In genomic region chr20:64238115-64238825, GRCh38 we compare ENCODE assay signal across 1 cellular context.
TF ChIP-seq lines count a peak whose summit lies in the region.

No MANE protein-coding gene starts in this region.

TF ChIP-seq in HepG2, 621 proteins besides CTCF, POLR2A, EP300 and RAD21 (continued from another document and continues in another):
- TF ChIP-seq, protein P1, sequence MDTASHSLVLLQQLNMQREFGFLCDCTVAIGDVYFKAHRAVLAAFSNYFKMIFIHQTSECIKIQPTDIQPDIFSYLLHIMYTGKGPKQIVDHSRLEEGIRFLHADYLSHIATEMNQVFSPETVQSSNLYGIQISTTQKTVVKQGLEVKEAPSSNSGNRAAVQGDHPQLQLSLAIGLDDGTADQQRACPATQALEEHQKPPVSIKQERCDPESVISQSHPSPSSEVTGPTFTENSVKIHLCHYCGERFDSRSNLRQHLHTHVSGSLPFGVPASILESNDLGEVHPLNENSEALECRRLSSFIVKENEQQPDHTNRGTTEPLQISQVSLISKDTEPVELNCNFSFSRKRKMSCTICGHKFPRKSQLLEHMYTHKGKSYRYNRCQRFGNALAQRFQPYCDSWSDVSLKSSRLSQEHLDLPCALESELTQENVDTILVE (CRISPR knock-in tag; IDR thresholded peaks at IDR 0.05) = peak; percentile 56; the same call in 1 of the 2 replicates
- peak; percentile 66; the same call in 1 of the 2 replicates for TF ChIP-seq MNT (IDR thresholded peaks at IDR 0.05)
- TF ChIP-seq RARA (CRISPR knock-in tag; IDR thresholded peaks at IDR 0.05) = peak; percentile 90
- TF ChIP-seq, protein P2, sequence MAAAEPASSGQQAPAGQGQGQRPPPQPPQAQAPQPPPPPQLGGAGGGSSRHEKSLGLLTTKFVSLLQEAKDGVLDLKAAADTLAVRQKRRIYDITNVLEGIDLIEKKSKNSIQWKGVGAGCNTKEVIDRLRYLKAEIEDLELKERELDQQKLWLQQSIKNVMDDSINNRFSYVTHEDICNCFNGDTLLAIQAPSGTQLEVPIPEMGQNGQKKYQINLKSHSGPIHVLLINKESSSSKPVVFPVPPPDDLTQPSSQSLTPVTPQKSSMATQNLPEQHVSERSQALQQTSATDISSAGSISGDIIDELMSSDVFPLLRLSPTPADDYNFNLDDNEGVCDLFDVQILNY (CRISPR knock-in tag; conservative IDR thresholded peaks at IDR 0.05) = no peak
- TF ChIP-seq NKX3-1 (CRISPR knock-in tag; IDR thresholded peaks at IDR 0.05) = no peak
- TF ChIP-seq, protein P3, sequence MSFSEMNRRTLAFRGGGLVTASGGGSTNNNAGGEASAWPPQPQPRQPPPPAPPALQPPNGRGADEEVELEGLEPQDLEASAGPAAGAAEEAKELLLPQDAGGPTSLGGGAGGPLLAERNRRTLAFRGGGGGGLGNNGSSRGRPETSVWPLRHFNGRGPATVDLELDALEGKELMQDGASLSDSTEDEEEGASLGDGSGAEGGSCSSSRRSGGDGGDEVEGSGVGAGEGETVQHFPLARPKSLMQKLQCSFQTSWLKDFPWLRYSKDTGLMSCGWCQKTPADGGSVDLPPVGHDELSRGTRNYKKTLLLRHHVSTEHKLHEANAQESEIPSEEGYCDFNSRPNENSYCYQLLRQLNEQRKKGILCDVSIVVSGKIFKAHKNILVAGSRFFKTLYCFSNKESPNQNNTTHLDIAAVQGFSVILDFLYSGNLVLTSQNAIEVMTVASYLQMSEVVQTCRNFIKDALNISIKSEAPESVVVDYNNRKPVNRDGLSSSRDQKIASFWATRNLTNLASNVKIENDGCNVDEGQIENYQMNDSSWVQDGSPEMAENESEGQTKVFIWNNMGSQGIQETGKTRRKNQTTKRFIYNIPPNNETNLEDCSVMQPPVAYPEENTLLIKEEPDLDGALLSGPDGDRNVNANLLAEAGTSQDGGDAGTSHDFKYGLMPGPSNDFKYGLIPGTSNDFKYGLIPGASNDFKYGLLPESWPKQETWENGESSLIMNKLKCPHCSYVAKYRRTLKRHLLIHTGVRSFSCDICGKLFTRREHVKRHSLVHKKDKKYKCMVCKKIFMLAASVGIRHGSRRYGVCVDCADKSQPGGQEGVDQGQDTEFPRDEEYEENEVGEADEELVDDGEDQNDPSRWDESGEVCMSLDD (CRISPR knock-in tag; IDR thresholded peaks at IDR 0.05; ENCODE audit: borderline replicate concordance) = no peak
- TF ChIP-seq MXI1 (IDR thresholded peaks at IDR 0.05; ENCODE audit: borderline replicate concordance, low read depth, low read length) = peak; percentile 84; the same call in 1 of the 3 replicates
- TF ChIP-seq, protein P4, sequence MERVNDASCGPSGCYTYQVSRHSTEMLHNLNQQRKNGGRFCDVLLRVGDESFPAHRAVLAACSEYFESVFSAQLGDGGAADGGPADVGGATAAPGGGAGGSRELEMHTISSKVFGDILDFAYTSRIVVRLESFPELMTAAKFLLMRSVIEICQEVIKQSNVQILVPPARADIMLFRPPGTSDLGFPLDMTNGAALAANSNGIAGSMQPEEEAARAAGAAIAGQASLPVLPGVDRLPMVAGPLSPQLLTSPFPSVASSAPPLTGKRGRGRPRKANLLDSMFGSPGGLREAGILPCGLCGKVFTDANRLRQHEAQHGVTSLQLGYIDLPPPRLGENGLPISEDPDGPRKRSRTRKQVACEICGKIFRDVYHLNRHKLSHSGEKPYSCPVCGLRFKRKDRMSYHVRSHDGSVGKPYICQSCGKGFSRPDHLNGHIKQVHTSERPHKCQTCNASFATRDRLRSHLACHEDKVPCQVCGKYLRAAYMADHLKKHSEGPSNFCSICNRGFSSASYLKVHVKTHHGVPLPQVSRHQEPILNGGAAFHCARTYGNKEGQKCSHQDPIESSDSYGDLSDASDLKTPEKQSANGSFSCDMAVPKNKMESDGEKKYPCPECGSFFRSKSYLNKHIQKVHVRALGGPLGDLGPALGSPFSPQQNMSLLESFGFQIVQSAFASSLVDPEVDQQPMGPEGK (CRISPR knock-in tag; IDR thresholded peaks at IDR 0.05) = peak; percentile 58
- peak; percentile 31; the same call in 1 of the 2 replicates for TF ChIP-seq GATA4 (IDR thresholded peaks at IDR 0.05; ENCODE audit: borderline replicate concordance, low read depth)
- TF ChIP-seq CREB1 (IDR thresholded peaks at IDR 0.05) = peak; percentile 75
- TF ChIP-seq CREB1 (CRISPR knock-in tag; IDR thresholded peaks at IDR 0.05) = no peak
- peak; percentile 87 for TF ChIP-seq SALL1 (CRISPR knock-in tag; IDR thresholded peaks at IDR 0.05)
- TF ChIP-seq ZNF224 (CRISPR knock-in tag; IDR thresholded peaks at IDR 0.05) = peak; percentile 75; the same call in 1 of the 2 replicates
- peak; percentile 73 for TF ChIP-seq NR2F6 (IDR thresholded peaks at IDR 0.05)
- TF ChIP-seq NR2F6 (CRISPR knock-in tag; IDR thresholded peaks at IDR 0.05) = peak; percentile 90
- peak; percentile 58 for TF ChIP-seq FOXJ3 (CRISPR knock-in tag; IDR thresholded peaks at IDR 0.05; ENCODE audit: borderline replicate concordance)
- TF ChIP-seq, protein P5, sequence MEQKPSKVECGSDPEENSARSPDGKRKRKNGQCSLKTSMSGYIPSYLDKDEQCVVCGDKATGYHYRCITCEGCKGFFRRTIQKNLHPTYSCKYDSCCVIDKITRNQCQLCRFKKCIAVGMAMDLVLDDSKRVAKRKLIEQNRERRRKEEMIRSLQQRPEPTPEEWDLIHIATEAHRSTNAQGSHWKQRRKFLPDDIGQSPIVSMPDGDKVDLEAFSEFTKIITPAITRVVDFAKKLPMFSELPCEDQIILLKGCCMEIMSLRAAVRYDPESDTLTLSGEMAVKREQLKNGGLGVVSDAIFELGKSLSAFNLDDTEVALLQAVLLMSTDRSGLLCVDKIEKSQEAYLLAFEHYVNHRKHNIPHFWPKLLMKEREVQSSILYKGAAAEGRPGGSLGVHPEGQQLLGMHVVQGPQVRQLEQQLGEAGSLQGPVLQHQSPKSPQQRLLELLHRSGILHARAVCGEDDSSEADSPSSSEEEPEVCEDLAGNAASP (CRISPR knock-in tag; IDR thresholded peaks at IDR 0.05; ENCODE audit: borderline replicate concordance) = peak; percentile 63; the same call in 1 of the 2 replicates
- TF ChIP-seq BCL6 (CRISPR knock-in tag; IDR thresholded peaks at IDR 0.05) = peak; percentile 85; the same call in 1 of the 2 replicates
- TF ChIP-seq, protein P6, sequence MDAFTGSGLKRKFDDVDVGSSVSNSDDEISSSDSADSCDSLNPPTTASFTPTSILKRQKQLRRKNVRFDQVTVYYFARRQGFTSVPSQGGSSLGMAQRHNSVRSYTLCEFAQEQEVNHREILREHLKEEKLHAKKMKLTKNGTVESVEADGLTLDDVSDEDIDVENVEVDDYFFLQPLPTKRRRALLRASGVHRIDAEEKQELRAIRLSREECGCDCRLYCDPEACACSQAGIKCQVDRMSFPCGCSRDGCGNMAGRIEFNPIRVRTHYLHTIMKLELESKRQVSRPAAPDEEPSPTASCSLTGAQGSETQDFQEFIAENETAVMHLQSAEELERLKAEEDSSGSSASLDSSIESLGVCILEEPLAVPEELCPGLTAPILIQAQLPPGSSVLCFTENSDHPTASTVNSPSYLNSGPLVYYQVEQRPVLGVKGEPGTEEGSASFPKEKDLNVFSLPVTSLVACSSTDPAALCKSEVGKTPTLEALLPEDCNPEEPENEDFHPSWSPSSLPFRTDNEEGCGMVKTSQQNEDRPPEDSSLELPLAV (CRISPR knock-in tag; conservative IDR thresholded peaks at IDR 0.05; ENCODE audit: low read depth) = no peak
- TF ChIP-seq ZNF350 (CRISPR knock-in tag; IDR thresholded peaks at IDR 0.05; ENCODE audit: borderline replicate concordance, low read depth) = peak; percentile 64; the same call in 1 of the 2 replicates
- TF ChIP-seq HMGA1 (CRISPR knock-in tag; conservative IDR thresholded peaks at IDR 0.05) = no peak
- no peak for TF ChIP-seq ZBTB40 (IDR thresholded peaks at IDR 0.05)
- peak; percentile 73; the same call in 1 of the 2 replicates for TF ChIP-seq ZBTB40 (CRISPR knock-in tag; IDR thresholded peaks at IDR 0.05)
- no peak for TF ChIP-seq TRIM22 (IDR thresholded peaks at IDR 0.05)
- TF ChIP-seq ZNF367 (CRISPR knock-in tag; IDR thresholded peaks at IDR 0.05; ENCODE audit: borderline replicate concordance) = no peak
- TF ChIP-seq ZNF644 (CRISPR knock-in tag; IDR thresholded peaks at IDR 0.05; ENCODE audit: low read depth) = peak; percentile 92
- peak; percentile 80 for TF ChIP-seq ESRRA (CRISPR knock-in tag; IDR thresholded peaks at IDR 0.05; ENCODE audit: low read depth)
- TF ChIP-seq ZNF746 (CRISPR knock-in tag; IDR thresholded peaks at IDR 0.05) = peak; percentile 51; the same call in 1 of the 2 replicates
- TF ChIP-seq ETV5 (CRISPR knock-in tag; IDR thresholded peaks at IDR 0.05; ENCODE audit: borderline replicate concordance) = peak; percentile 55; the same call in 1 of the 2 replicates
- TF ChIP-seq, protein P7, sequence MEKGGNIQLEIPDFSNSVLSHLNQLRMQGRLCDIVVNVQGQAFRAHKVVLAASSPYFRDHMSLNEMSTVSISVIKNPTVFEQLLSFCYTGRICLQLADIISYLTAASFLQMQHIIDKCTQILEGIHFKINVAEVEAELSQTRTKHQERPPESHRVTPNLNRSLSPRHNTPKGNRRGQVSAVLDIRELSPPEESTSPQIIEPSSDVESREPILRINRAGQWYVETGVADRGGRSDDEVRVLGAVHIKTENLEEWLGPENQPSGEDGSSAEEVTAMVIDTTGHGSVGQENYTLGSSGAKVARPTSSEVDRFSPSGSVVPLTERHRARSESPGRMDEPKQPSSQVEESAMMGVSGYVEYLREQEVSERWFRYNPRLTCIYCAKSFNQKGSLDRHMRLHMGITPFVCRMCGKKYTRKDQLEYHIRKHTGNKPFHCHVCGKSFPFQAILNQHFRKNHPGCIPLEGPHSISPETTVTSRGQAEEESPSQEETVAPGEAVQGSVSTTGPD (CRISPR knock-in tag; IDR thresholded peaks at IDR 0.05) = peak; percentile 100
- TF ChIP-seq ZNF160 (CRISPR knock-in tag; IDR thresholded peaks at IDR 0.05) = peak; percentile 77; the same call in 1 of the 2 replicates
- no peak for TF ChIP-seq GTF2F1 (IDR thresholded peaks at IDR 0.05; ENCODE audit: low read length)
